Comparison of ENCODE assay signal across 34 cellular contexts in genomic region chr7:27269455-27269854, GRCh38. TPM values are rescaled to one million over a fixed set of nuclear protein-coding genes. Genes with fewer than 3 reads are reported as not detected.
"Had no signal": no experiment of that assay in that cellular context is flagged by ENCODE, and none has a peak within 500 bp of the region (broad histone marks: within the 10 kb centered on the region; RNA-seq: fewer than 3 reads in every experiment).

No MANE protein-coding gene starts in this region.

- H3K4me3 ChIP-seq: breast epithelium, dorsolateral prefrontal cortex, heart left ventricle, pancreas, prostate gland, sigmoid colon, upper lobe of left lung, vagina had no signal

- DNase-seq: activated CD4-positive, alpha-beta T cell treated with anti-CD3 and anti-CD28 coated beads for 4 hours; activated CD4-positive, alpha-beta T cell treated with anti-CD3 and anti-CD28 coated beads, Interleukin-2, amount 50 U/mL, for 4 hours; activated naive CD4-positive, alpha-beta T cell; activated T-cell treated with anti-CD3 and anti-CD28 coated beads for 4 hours; activated T-cell treated with anti-CD3 and anti-CD28 coated beads, Interleukin-2, amount 50 U/mL, for 72 hours; central memory CD4-positive, alpha-beta T cell; dorsolateral prefrontal cortex; effector memory CD8-positive, alpha-beta T cell; foreskin fibroblast; heart left ventricle; hypothalamus; mammary epithelial cell; naive B cell; nucleus accumbens; pancreas; retina; sigmoid colon; small intestine; stimulated activated CD4-positive, alpha-beta T cell treated with anti-CD3 and anti-CD28 coated beads, Interleukin-4, amount 100 ng/mL, for 24 hours; T-helper 1 cell; upper lobe of left lung had no signal

- H3K27ac ChIP-seq: breast epithelium, dorsolateral prefrontal cortex, heart left ventricle, pancreas, prostate gland, sigmoid colon, upper lobe of left lung, vagina had no signal

- H3K36me3 ChIP-seq: breast epithelium, heart left ventricle, pancreas, prostate gland, sigmoid colon, upper lobe of left lung, vagina had no signal

- FAIRE-seq: colon, endothelial cell of umbilical vein, islet of Langerhans, pancreas, small intestine had no signal

- H3K27me3 ChIP-seq: breast epithelium, pancreas, sigmoid colon, upper lobe of left lung, vagina had no signal

- H3K4me1 ChIP-seq: breast epithelium, heart left ventricle, pancreas, prostate gland, sigmoid colon, upper lobe of left lung, vagina had no signal

- H3K9me3 ChIP-seq: pancreas, prostate gland, vagina had no signal

- ATAC-seq: activated naive CD4-positive, alpha-beta T cell treated with anti-CD3 and anti-CD28 coated beads, Interleukin-2, amount 50 U/mL, for 72 hours; activated T-cell treated with anti-CD3 and anti-CD28 coated beads, Interleukin-2, amount 50 U/mL, for 72 hours; effector memory CD8-positive, alpha-beta T cell; heart left ventricle; pancreas; stimulated activated effector memory CD8-positive, alpha-beta T cell treated with anti-CD3 and anti-CD28 coated beads, Interleukin-12 subunit alpha, Interleukin-12 subunit beta, amount 100 ng/mL, for 72 hours had no signal

RNA-seq across cellular contexts. Expression of gene EVX1, which starts 26.9 kb away (rescaled TPM):
- total RNA-seq: activated naive CD4-positive, alpha-beta T cell treated with anti-CD3 and anti-CD28 coated beads, Interleukin-2, amount 50 U/mL, for 72 hours; breast epithelium; endothelial cell of umbilical vein; fibroblast of lung; heart left ventricle; liver; mammary epithelial cell; pancreas; sigmoid colon; subcutaneous adipose tissue; upper lobe of left lung had no signal
- polyA plus RNA-seq: endothelial cell of umbilical vein, esophagus, fibroblast of lung, heart left ventricle, liver, mammary epithelial cell, neural cell, small intestine had no signal
